ENCODE assay signal across 8 cellular contexts in genomic region chr13:114314074-114314912, GRCh38. TPM values are rescaled to one million over a fixed set of nuclear protein-coding genes. Genes with fewer than 3 reads are reported as not detected.
DNase-seq lines count a peak whose midpoint lies in the region; ATAC-seq and TF ChIP-seq lines count a peak whose summit lies in the region.

Gene CHAMP1, plus strand, starts transcription at chr13:114314503. Its CDS starts 9,340 bp downstream, at chr13:114323843.

- H3K36me3 Mint-ChIP-seq in GM23338 (ENCODE audit: low read depth) (peaks cover 7% of the 10 kb centered on the region; the same call in 2 of the 3 replicates), naive B cell (no peaks in the 10 kb centered on the region)
- peaks cover 48% of the 10 kb centered on the region for H3K36me3 Mint-ChIP-seq in stimulated activated effector memory CD8-positive, alpha-beta T cell treated with anti-CD3 and anti-CD28 coated beads, Interleukin-12 subunit alpha, Interleukin-12 subunit beta, amount 100 ng/mL, for 72 hours

- H3K9me3 Mint-ChIP-seq in GM23338 (no peaks in the 10 kb centered on the region), naive B cell (no peaks in the 10 kb centered on the region)
- no peaks in the 10 kb centered on the region for H3K9me3 Mint-ChIP-seq in stimulated activated effector memory CD8-positive, alpha-beta T cell treated with anti-CD3 and anti-CD28 coated beads, Interleukin-12 subunit alpha, Interleukin-12 subunit beta, amount 100 ng/mL, for 72 hours

- H3K4me1 ChIP-seq in GM23338 (ENCODE audit: insufficient read depth): peaks cover 9% of the 10 kb centered on the region; the same call in 1 of the 2 replicates

- DNase-seq in Daoy (ENCODE audit: low read depth) (peak; percentile 96), GM23338 (ENCODE audit: low spot score) (peak; percentile 91), Kasumi-1 (lab: John Stamatoyannopoulos, UW) (peak; percentile 91 to 93), RPMI8226 (peak; percentile 94), fibroblast of gingiva (ENCODE audit: low read depth) (peak; percentile 97), naive B cell (peak; percentile 88)
- DNase-seq in activated T-helper 1 cell treated with anti-CD3 and anti-CD28 coated beads, Interleukin-2, amount 50 U/mL, for 16 hours (ENCODE audit: low read depth in 1 of 2, low spot score in 1 of 2): peak; percentile 77 to 88
- peak; percentile 87 to 97 for DNase-seq in stimulated activated effector memory CD8-positive, alpha-beta T cell treated with anti-CD3 and anti-CD28 coated beads, Interleukin-12 subunit alpha, Interleukin-12 subunit beta, amount 100 ng/mL, for 72 hours (ENCODE audit: low spot score in 2 of 2)

- ATAC-seq in GM23338 (peak; percentile 89), naive B cell (ENCODE audit: low read depth in 2 of 2) (peak; percentile 81 to 86)
- ATAC-seq in stimulated activated effector memory CD8-positive, alpha-beta T cell treated with anti-CD3 and anti-CD28 coated beads, Interleukin-12 subunit alpha, Interleukin-12 subunit beta, amount 100 ng/mL, for 72 hours: peak; percentile 90

- no peaks in the 10 kb centered on the region for H3K36me3 ChIP-seq in GM23338 (ENCODE audit: insufficient read depth)

- TF ChIP-seq CTCF in GM23338 (conservative IDR thresholded peaks at IDR 0.05; ENCODE audit: low read depth in 2 of 2): no peak

- no peaks in the 10 kb centered on the region for H3K27me3 ChIP-seq in GM23338 (ENCODE audit: insufficient read depth)

- H3K4me3 Mint-ChIP-seq in GM23338 (peak within 1 kb of the TSS; percentile 88), naive B cell (peak within 1 kb of the TSS; percentile 81 to 95 (median 91))
- peak within 1 kb of the TSS; percentile 82 for H3K4me3 Mint-ChIP-seq in stimulated activated effector memory CD8-positive, alpha-beta T cell treated with anti-CD3 and anti-CD28 coated beads, Interleukin-12 subunit alpha, Interleukin-12 subunit beta, amount 100 ng/mL, for 72 hours

- peak within 1 kb of the TSS; percentile 78 for H3K27ac ChIP-seq in GM23338 (ENCODE audit: low read depth)

- peak within 1 kb of the TSS; percentile 15 for H2AFZ ChIP-seq in GM23338

- peak within 1 kb of the TSS; percentile 91 for H3K27ac Mint-ChIP-seq in GM23338
- peak within 1 kb of the TSS; percentile 87 to 97 (median 92) for H3K27ac Mint-ChIP-seq in naive B cell
- peak within 1 kb of the TSS; percentile 96 for H3K27ac Mint-ChIP-seq in stimulated activated effector memory CD8-positive, alpha-beta T cell treated with anti-CD3 and anti-CD28 coated beads, Interleukin-12 subunit alpha, Interleukin-12 subunit beta, amount 100 ng/mL, for 72 hours

- H3K27me3 Mint-ChIP-seq in GM23338 (ENCODE audit: insufficient read depth, low read depth, poor library complexity): peaks cover 5% of the 10 kb centered on the region
- H3K27me3 Mint-ChIP-seq in naive B cell: no peaks in the 10 kb centered on the region

- no peaks in the 10 kb centered on the region for H3K9me2 ChIP-seq in GM23338 (ENCODE audit: insufficient read depth)

- no peaks in the 10 kb centered on the region; the same call in 1 of the 2 replicates for H3F3A ChIP-seq in GM23338 (replicated peaks; ENCODE audit: low read depth)

- peak within 1 kb of the TSS; percentile 71 for H3K4me3 ChIP-seq in GM23338

- H4K20me1 ChIP-seq in GM23338 (replicated peaks; ENCODE audit: insufficient read depth): no peaks in the 10 kb centered on the region

- H3K4me2 ChIP-seq in GM23338: peak within 1 kb of the TSS; percentile 92

- peaks cover 46% of the 10 kb centered on the region for H3K79me2 ChIP-seq in GM23338 (replicated peaks; ENCODE audit: insufficient read depth)

- H3K4me1 Mint-ChIP-seq in GM23338 (peaks cover 19% of the 10 kb centered on the region), naive B cell (peaks cover 28 to 44% (median 41%) of the 10 kb centered on the region in 3 donors)
- peaks cover 26% of the 10 kb centered on the region for H3K4me1 Mint-ChIP-seq in stimulated activated effector memory CD8-positive, alpha-beta T cell treated with anti-CD3 and anti-CD28 coated beads, Interleukin-12 subunit alpha, Interleukin-12 subunit beta, amount 100 ng/mL, for 72 hours

TF ChIP-seq in GM23338, 12 proteins besides CTCF, POLR2A, EP300 and RAD21:
- TF ChIP-seq CREB1 (CRISPR knock-in tag; IDR thresholded peaks at IDR 0.05; ENCODE audit: low read depth) (peak; percentile 69), ZNF114 (CRISPR knock-in tag; IDR thresholded peaks at IDR 0.05) (0 out of 2 replicates have a peak, but pooled peaks have one; percentile 32), NANOG (IDR thresholded peaks at IDR 0.05; ENCODE audit: borderline replicate concordance) (no peak), ZNF331 (CRISPR knock-in tag; IDR thresholded peaks at IDR 0.05; ENCODE audit: low read depth) (no peak), EZH2phosphoT487 (IDR thresholded peaks at IDR 0.05; ENCODE audit: unreplicated experiment) (no peak), POLR2AphosphoS5 (IDR thresholded peaks at IDR 0.05; ENCODE audit: low read depth) (peak; percentile 79; the same call in 1 of the 2 replicates), REST (IDR thresholded peaks at IDR 0.05; ENCODE audit: unreplicated experiment) (no peak)

RNA-seq across cellular contexts. Expression of gene CHAMP1, which starts in this region (rescaled TPM):
- 5.2 and 11.8 TPM in 2 replicates for total RNA-seq in Daoy (2014; rRNA removed; shearing (Covaris generic))
- total RNA-seq in GM23338 (2014; rRNA removed; shearing (Covaris generic)): 39.1 and 54.8 TPM in 2 replicates
- 32.8 and 35.1 TPM in 2 replicates for polyA plus RNA-seq in GM23338 (2016; fragmentation: Nextera tagmentation; extraction: Ambion mirVana)
- polyA plus RNA-seq in naive B cell (ENCODE audit: low read depth in 6 of 6): 10 to 100 TPM in 5 of 6 donors, 1 to 10 TPM in 1; 5.6 to 26.3 (median 17.7) TPM

Comparison
In these comparisons a context has a peak if more than half of its experiments do, and no peak if none do; other contexts are left out.
1. Peak in every context shown above with its lines: DNase-seq, ATAC-seq, H3K4me3 ChIP-seq and H3K27ac ChIP-seq.